Comparison of ENCODE assay signal across 8 cellular contexts in genomic region chr15:92883643-92884458, GRCh38. TPM values are rescaled to one million over a fixed set of nuclear protein-coding genes. Genes with fewer than 3 reads are reported as not detected.
DNase-seq lines count a peak whose midpoint lies in the region; ATAC-seq, FAIRE-seq and TF ChIP-seq lines count a peak whose summit lies in the region.

No MANE protein-coding gene starts in this region.

- peak overlapping the region; percentile 99 for H3K4me3 Mint-ChIP-seq in natural killer cell

- H4K5ac ChIP-seq in H1 (ENCODE audit: insufficient read length, low read depth, low read length), result peak overlapping the region; percentile 75

- no peak overlapping the region for H3K4ac ChIP-seq in H1 (replicated peaks; ENCODE audit: insufficient read length, low read depth, low read length)

- no peak overlapping the region; the same call in 1 of the 2 replicates for H3K18ac ChIP-seq in H1 (ENCODE audit: extremely low read depth, low read length)

- H2BK120ac ChIP-seq in H1 (replicated peaks; ENCODE audit: low read depth, low read length), result no peak overlapping the region

- H3K4me3 ChIP-seq in GM23248 (peak overlapping the region; percentile 87), SU-DHL-6 (ENCODE audit: insufficient read depth, low read length, poor library complexity, severe bottlenecking) (peak overlapping the region; percentile 92), H1 (ENCODE audit: extremely low read depth in 1 of 4, insufficient read depth in 2 of 4, low read depth in 3 of 4, low read length in 4 of 4) (peak overlapping the region; percentile 86 to 100 (median 92))

- no peaks in the 10 kb centered on the region for H3K27me3 ChIP-seq in GM23248 (replicated peaks; ENCODE audit: insufficient read depth)
- H3K27me3 ChIP-seq in SU-DHL-6 (ENCODE audit: low read length), result no peaks in the 10 kb centered on the region
- H3K27me3 ChIP-seq in H1 (replicated peaks in 1 of 4; ENCODE audit: control insufficient read depth in 3 of 4, extremely low read depth in 1 of 4, insufficient read depth in 3 of 4, low read length in 3 of 4), result no peaks in the 10 kb centered on the region

- H4K20me1 ChIP-seq in GM23248 (ENCODE audit: insufficient read depth) (no peaks in the 10 kb centered on the region), SU-DHL-6 (ENCODE audit: low read depth, low read length) (peaks cover 36% of the 10 kb centered on the region), H1 (replicated peaks in 1 of 2; ENCODE audit: control insufficient read depth in 1 of 2, insufficient read depth in 2 of 2, low read length in 2 of 2) (no peaks in the 10 kb centered on the region)

- intact Hi-C loops in natural killer cell (cut with micrococcal nuclease), result loop anchor here (1.0 to 5.0 kb wide), 2 partner anchors 16 to 52 kb away; partner anchors contain the start of gene CHD2

- H3K14ac ChIP-seq in H1 (ENCODE audit: insufficient read length), result no peak overlapping the region

- TF ChIP-seq RAD21 in H1 (IDR thresholded peaks at IDR 0.05 in 1 of 2, conservative IDR thresholded peaks at IDR 0.05 in 1 of 2; ENCODE audit: low read depth in 2 of 2, low read length in 2 of 2), result no peak

- H3K4me1 Mint-ChIP-seq in natural killer cell, result peaks cover 55 to 67% of the 10 kb centered on the region in 2 donors

- H2AK5ac ChIP-seq in H1 (ENCODE audit: low read depth, low read length), result no peak overlapping the region

- no peak overlapping the region for H2BK20ac ChIP-seq in H1 (ENCODE audit: low read length)

- POLR2A ChIA-PET in H1 (lab: Charles Lee; ENCODE audit: partially characterized antibody), result interaction anchor here (1.3 to 19.4 kb wide), 16 partner anchors 11 to 78 kb away, joined by 4 to 255 read pairs (median 18); partner anchors contain the start of gene CHD2

- H2BK15ac ChIP-seq in H1 (ENCODE audit: low read length), result no peak overlapping the region

- WGBS in GM23248 (ENCODE audit: low coverage in 1 of 2, low lambda C conversion rate in 2 of 2, missing lambda C conversion rate in 2 of 2), 2 experiments, result 1% methylated on average over 19 of the region's 19 CpGs
- 1% methylated on average over 19 of the region's 19 CpGs; no CpG with 5 or more reads in 1 of the 2 experiments for WGBS in H1 (ENCODE audit: extremely low coverage in 1 of 2, insufficient coverage in 1 of 2, insufficient read length in 1 of 2, insufficient replicate concordance in 2 of 2, low coverage in 1 of 2, low lambda C conversion rate in 2 of 2, missing lambda C conversion rate in 1 of 2), 2 experiments

- H3K9me3 ChIP-seq in GM23248 (ENCODE audit: low read depth) (no peaks in the 10 kb centered on the region), SU-DHL-6 (ENCODE audit: insufficient read depth, low read length) (no peaks in the 10 kb centered on the region), H1 (ENCODE audit: insufficient read depth in 2 of 2, low read depth in 1 of 2, low read length in 1 of 2) (no peaks in the 10 kb centered on the region)

- CTCF ChIA-PET in H1 (lab: Charles Lee; ENCODE audit: partially characterized antibody), result interaction anchor here (1.7 to 6.6 kb wide), 4 partner anchors 13 to 87 kb away, joined by 4 to 32 read pairs (median 8); no protein-coding TSS in a partner anchor

- no peak overlapping the region for H2BK12ac ChIP-seq in H1 (ENCODE audit: low read depth, low read length)

- peaks cover 4% of the 10 kb centered on the region; the same call in 1 of the 2 replicates for H3K23me2 ChIP-seq in H1 (ENCODE audit: low read depth, low read length)

- peak overlapping the region; percentile 93 to 97 for H3K27ac Mint-ChIP-seq in natural killer cell

- H2AFZ ChIP-seq in GM23248 (no peak overlapping the region), SU-DHL-6 (ENCODE audit: low read depth, low read length, severe bottlenecking) (no peak overlapping the region), H1 (ENCODE audit: low read length) (no peak overlapping the region)

- DNase-seq in A172 (ENCODE audit: low spot score) (peak; percentile 41), GM23248 (peak; percentile 79), H1 (ENCODE audit: low read depth in 1 of 2, low spot score in 2 of 2) (no peak), natural killer cell (no peak), middle frontal gyrus (ENCODE audit: extremely low spot score, low spot score) (no peak)

- peaks cover 34% of the 10 kb centered on the region for H3F3A ChIP-seq in GM23248 (ENCODE audit: insufficient read depth)
- H3F3A ChIP-seq in SU-DHL-6 (ENCODE audit: insufficient read depth), result peaks cover 41% of the 10 kb centered on the region

- H3K36me3 Mint-ChIP-seq in natural killer cell, result peaks cover 32% of the 10 kb centered on the region

- H3K56ac ChIP-seq in H1 (replicated peaks; ENCODE audit: insufficient read length, low read depth, low read length), result no peak overlapping the region

- H4K91ac ChIP-seq in H1 (replicated peaks; ENCODE audit: insufficient read length, low read length), result no peak overlapping the region

- TF ChIP-seq CTCF in SU-DHL-6 (IDR thresholded peaks at IDR 0.05; ENCODE audit: insufficient read depth, low read length, poor library complexity, severe bottlenecking) (no peak), H1 (IDR thresholded peaks at IDR 0.05; ENCODE audit: control extremely low read depth in 1 of 3, insufficient read depth in 1 of 3, low read depth in 1 of 3, low read length in 3 of 3) (no peak), natural killer cell (IDR thresholded peaks at IDR 0.05) (no peak)

- H4K8ac ChIP-seq in H1 (ENCODE audit: extremely low read depth, insufficient read depth, low read length), result no peak overlapping the region

- H3K36me3 ChIP-seq in GM23248 (ENCODE audit: low read depth) (peaks cover 43% of the 10 kb centered on the region), SU-DHL-6 (ENCODE audit: low read length) (peaks cover 56% of the 10 kb centered on the region), H1 (ENCODE audit: control insufficient read depth in 2 of 4, insufficient read depth in 4 of 4, low read length in 3 of 4) (peaks cover 8 to 43% (median 28%) of the 10 kb centered on the region in 4 experiments)

- H3K9ac ChIP-seq in GM23248 (peak overlapping the region; percentile 99), SU-DHL-6 (ENCODE audit: low read length) (peak overlapping the region; percentile 100), H1 (replicated peaks in 1 of 4; ENCODE audit: extremely low read depth in 1 of 4, low read depth in 3 of 4, low read length in 3 of 4) (peak overlapping the region; percentile 87 to 99 (median 95))

- no peaks in the 10 kb centered on the region for H3K9me2 ChIP-seq in GM23248 (ENCODE audit: insufficient read depth)
- H3K9me2 ChIP-seq in SU-DHL-6 (replicated peaks; ENCODE audit: insufficient read depth, low read length), result no peaks in the 10 kb centered on the region

- H3K4me2 ChIP-seq in GM23248 (ENCODE audit: unreplicated experiment), result peak overlapping the region; percentile 96
- peak overlapping the region; percentile 97 for H3K4me2 ChIP-seq in SU-DHL-6 (ENCODE audit: low read depth, low read length, poor library complexity, severe bottlenecking)
- H3K4me2 ChIP-seq in H1 (ENCODE audit: insufficient read depth in 1 of 2, low read depth in 2 of 2, low read length in 2 of 2), result peak overlapping the region; percentile 45 to 67

- TF ChIP-seq EP300 in H1 (IDR thresholded peaks at IDR 0.05; ENCODE audit: borderline replicate concordance in 1 of 2, low read depth in 2 of 2, low read length in 2 of 2), result no peak

- H2BK5ac ChIP-seq in H1 (ENCODE audit: low read depth, low read length), result no peak overlapping the region

- FAIRE-seq in H1 (lab: Jason Lieb, UNC), result no peak

- H3K27ac ChIP-seq in GM23248 (peak overlapping the region; percentile 95), SU-DHL-6 (ENCODE audit: low read depth, low read length) (peak overlapping the region; percentile 84), H1 (ENCODE audit: low read depth, low read length) (peak overlapping the region; percentile 88)

- ATAC-seq in natural killer cell (peak in 1 of 3 donors; percentile 2), HG03457 (IDR thresholded peaks at IDR 0.05; ENCODE audit: unreplicated experiment) (no peak), GM18511 (IDR thresholded peaks at IDR 0.05; ENCODE audit: unreplicated experiment) (no peak)

- TF ChIP-seq POLR2A in H1 (IDR thresholded peaks at IDR 0.05; ENCODE audit: control extremely low read depth in 1 of 2, low read depth in 2 of 2, low read length in 2 of 2), result no peak

- H3K9me3 Mint-ChIP-seq in natural killer cell, result no peaks in the 10 kb centered on the region

- no peak overlapping the region for H3K23ac ChIP-seq in H1 (ENCODE audit: insufficient read length)

- H3K79me2 ChIP-seq in GM23248 (ENCODE audit: insufficient read depth) (peaks cover 60% of the 10 kb centered on the region), SU-DHL-6 (ENCODE audit: insufficient read depth, low read length) (peaks cover 60% of the 10 kb centered on the region), H1 (ENCODE audit: control insufficient read depth in 1 of 2, insufficient read depth in 2 of 2, low read length in 2 of 2) (peaks cover 14 to 61% of the 10 kb centered on the region in 2 experiments)

- H3K4me1 ChIP-seq in GM23248 (ENCODE audit: insufficient read depth), result peaks cover 44% of the 10 kb centered on the region
- H3K4me1 ChIP-seq in H1 (replicated peaks in 1 of 4; ENCODE audit: control insufficient read depth in 3 of 4, insufficient read depth in 4 of 4, low read length in 3 of 4), result peaks cover 9 to 20% (median 15%) of the 10 kb centered on the region in 4 experiments; a peak in 5 of 7 replicates

- in situ Hi-C loops in GM23248 (cut with MboI), result no loop called here

- H3K27me3 Mint-ChIP-seq in natural killer cell (ENCODE audit: low read depth in 2 of 2), result peaks cover 0 to 3% of the 10 kb centered on the region in 2 donors

- no peaks in the 10 kb centered on the region for H3K79me1 ChIP-seq in H1 (ENCODE audit: low read depth, low read length)

TF ChIP-seq in H1, 55 proteins besides CTCF, POLR2A, EP300 and RAD21:
- TF ChIP-seq KDM4A (IDR thresholded peaks at IDR 0.05; ENCODE audit: low read depth, low read length, severe bottlenecking) (no peak), TEAD4 (IDR thresholded peaks at IDR 0.05; ENCODE audit: low read depth, low read length) (no peak), KDM5A (IDR thresholded peaks at IDR 0.05; ENCODE audit: low read length) (no peak), TAF1 (IDR thresholded peaks at IDR 0.05; ENCODE audit: low read depth, low read length) (no peak)
TF ChIP-seq in H1: peak in this region for 0.

RNA-seq across cellular contexts. Expression of gene CHD2, which starts 16.3 kb away (rescaled TPM):
- 21.2 and 22.8 TPM in 2 replicates for total RNA-seq in A172 (2014; rRNA removed; shearing (Covaris generic))
- total RNA-seq in GM23248 (2014; rRNA removed; shearing (Covaris generic)), result 39.0 and 54.4 TPM in 2 replicates
- polyA plus RNA-seq in GM23248 (2016; fragmentation: Nextera tagmentation; extraction: Ambion mirVana), result 36.5 and 37.0 TPM in 2 replicates
- 70.0 and 75.9 TPM in 2 replicates for total RNA-seq in H1 (2021; fragmentation: NEBNext Ultra II Directional; extraction: Animal tissue kit (Norgen Biotek cat#: 25700))
- polyA plus RNA-seq in H1 (2011; rRNA removed), result 28.8 and 45.7 TPM in 2 replicates
- polyA plus RNA-seq in H1 (2011; cell fraction: cytosol; rRNA removed), result 46.3 TPM
- polyA plus RNA-seq in H1 (2011; cell fraction: nucleus; rRNA removed), result 145 TPM
- polyA plus RNA-seq in H1 (2012, experiment 1 of 2), result 34.2 to 46.0 TPM (median 42.9 TPM) in 4 replicates
- polyA plus RNA-seq in H1 (2012, experiment 2 of 2), result 3.4 TPM
- 49.2 TPM for polyA plus RNA-seq in H1 (2013, experiment 1 of 2)
- polyA plus RNA-seq in H1 (2013, experiment 2 of 2), result 36.7 TPM
- 72.5 and 82.6 TPM in 2 replicates for polyA minus RNA-seq in H1 (2011; rRNA and poly(A)+ RNA removed)
- 53.7 TPM for polyA minus RNA-seq in H1 (2011; cell fraction: cytosol; rRNA and poly(A)+ RNA removed)
- 250 TPM for polyA minus RNA-seq in H1 (2011; cell fraction: nucleus; rRNA and poly(A)+ RNA removed)
- total RNA-seq in natural killer cell, result 100 to 1,000 TPM; 418 to 449 (median 441) TPM

Comparison
In these comparisons a context has a peak if more than half of its experiments do, and no peak if none do; other contexts are left out.
1. DNase-seq: peak in A172 (single experiment) and GM23248 (single experiment); none in H1 (0 of 2), natural killer cell (single experiment) and middle frontal gyrus (single experiment).
2. Peak in every context shown above with its lines, with median percentiles within 50 percentile points of each other: H3K27ac ChIP-seq, H3K4me2 ChIP-seq, H3K4me3 ChIP-seq and H3K9ac ChIP-seq.